In genomic region chr18:3205239-3205638, GRCh38 we compare ENCODE assay signal across 25 cellular contexts.
"Had no signal": no experiment of that assay in that cellular context is flagged by ENCODE, and none has a peak within 500 bp of the region (broad histone marks: within the 10 kb centered on the region; RNA-seq: fewer than 3 reads in every experiment).

No MANE protein-coding gene starts in this region.

- FAIRE-seq: pancreas had no signal

- H3K9me3 ChIP-seq: neutrophil, pancreas, prostate gland, thyroid gland, vagina had no signal

- H3K4me1 ChIP-seq: prostate gland, right lobe of liver, thyroid gland, tibial nerve, upper lobe of left lung, vagina had no signal

- H3K27ac ChIP-seq: neutrophil, pancreas, prostate gland, right lobe of liver, sigmoid colon, stomach, thoracic aorta, thyroid gland, tibial nerve, upper lobe of left lung, vagina had no signal

- ATAC-seq: naive thymus-derived CD8-positive, alpha-beta T cell; natural killer cell treated with Interleukin-12 subunit alpha and Interleukin-12 subunit beta and Interleukin-15 and Interleukin-18, amount 100 ng/mL, for 72 hours; pancreas; right cardiac atrium; stimulated activated effector memory CD8-positive, alpha-beta T cell treated with anti-CD3 and anti-CD28 coated beads, Interleukin-12 subunit alpha, Interleukin-12 subunit beta, amount 100 ng/mL, for 72 hours; stimulated activated naive B cell treated with anti-CD40 and anti-IgM and Interleukin-4, amounts not matched to agents 10 μg/mL and 1 μg/mL and 100 μg/mL, for 72 hours had no signal

- H3K36me3 ChIP-seq: neutrophil, prostate gland, right lobe of liver, thyroid gland, upper lobe of left lung had no signal

- H3K27me3 ChIP-seq: neutrophil, pancreas, right lobe of liver, sigmoid colon, stomach, thyroid gland, tibial nerve, upper lobe of left lung, vagina had no signal

- H3K4me3 ChIP-seq: pancreas, prostate gland, right lobe of liver, sigmoid colon, stomach, thoracic aorta, thyroid gland, tibial nerve, upper lobe of left lung, vagina had no signal

- DNase-seq: naive thymus-derived CD8-positive, alpha-beta T cell; nephron progenitor cell; nucleus accumbens; pancreas; right cardiac atrium; right lobe of liver; sigmoid colon; small intestine; stimulated activated CD4-positive, alpha-beta T cell treated with anti-CD3 and anti-CD28 coated beads, Interleukin-15, amount 100 ng/mL, for 24 hours; stimulated activated CD4-positive, alpha-beta T cell treated with anti-CD3 and anti-CD28 coated beads, Interleukin-2, amount 100 ng/mL, for 24 hours; stimulated activated CD4-positive, alpha-beta T cell treated with anti-CD3 and anti-CD28 coated beads, Interleukin-2, amount 100 ng/mL, for 48 hours; stimulated activated CD4-positive, alpha-beta T cell treated with anti-CD3 and anti-CD28 coated beads, Interleukin-4, amount 100 ng/mL, for 24 hours; stimulated activated naive B cell treated with anti-CD40 and anti-IgM and Interleukin-4, amounts not matched to agents 10 μg/mL and 1 μg/mL and 100 μg/mL, for 72 hours; stimulated activated naive CD4-positive, alpha-beta T cell treated with Interleukin-2 at 50 U/mL for 16 hours; stomach; thyroid gland; trophoblast cell; upper lobe of left lung had no signal
